Comparison of ENCODE assay signal across 14 cellular contexts in genomic region chr7:87199241-87199640, GRCh38. TPM values are rescaled to one million over a fixed set of nuclear protein-coding genes. Genes with fewer than 3 reads are reported as not detected.
DNase-seq lines count a peak whose midpoint lies in the region; ATAC-seq and TF ChIP-seq lines count a peak whose summit lies in the region.
"Had no signal": no experiment of that assay in that cellular context is flagged by ENCODE, and none has a peak within 500 bp of the region (broad histone marks: within the 10 kb centered on the region; RNA-seq: fewer than 3 reads in every experiment).

No MANE protein-coding gene starts in this region.

- H3K36me3 Mint-ChIP-seq in activated CD4-positive, alpha-beta T cell treated with anti-CD3 and anti-CD28 coated beads, Interleukin-2, amount 10 ng/mL, durations not matched to agents 24 days and 14 days (ENCODE audit: low read depth) = peaks cover 81% of the 10 kb centered on the region
- H3K36me3 Mint-ChIP-seq in CD8-positive, alpha-beta memory T cell = peaks cover 10 to 74% (median 19%) of the 10 kb centered on the region in 3 donors
- no peaks in the 10 kb centered on the region for H3K36me3 Mint-ChIP-seq in natural killer cell

- no peak overlapping the region for H3K4me3 ChIP-seq in CD8-positive, alpha-beta memory T cell (ENCODE audit: low read length)
- H3K4me3 ChIP-seq: A549, Peyer's patch, upper lobe of right lung had no signal

- no peak overlapping the region for H3K27ac ChIP-seq in CD8-positive, alpha-beta memory T cell (ENCODE audit: low read depth, low read length)
- H3K27ac ChIP-seq in angular gyrus (ENCODE audit: low read depth, low read length) = peak overlapping the region; percentile 14
- H3K27ac ChIP-seq: A549, C4-2B, Peyer's patch had no signal

- no peak overlapping the region for H3K4me3 Mint-ChIP-seq in activated CD4-positive, alpha-beta T cell treated with anti-CD3 and anti-CD28 coated beads, Interleukin-2, amount 10 ng/mL, durations not matched to agents 24 days and 14 days
- no peak overlapping the region for H3K4me3 Mint-ChIP-seq in CD8-positive, alpha-beta memory T cell
- no peak overlapping the region for H3K4me3 Mint-ChIP-seq in natural killer cell

- CTCF ChIA-PET in CD8-positive, alpha-beta memory T cell (lab: Charles Lee) = interaction anchor here (1.4 to 2.6 kb wide), 4 partner anchors 9 to 20 kb away, joined by 3 to 7 read pairs (median 5); partner anchors contain the start of gene TMEM243

- no peaks in the 10 kb centered on the region for H3K27me3 Mint-ChIP-seq in activated CD4-positive, alpha-beta T cell treated with anti-CD3 and anti-CD28 coated beads, Interleukin-2, amount 10 ng/mL, durations not matched to agents 24 days and 14 days
- H3K27me3 Mint-ChIP-seq in CD8-positive, alpha-beta memory T cell = no peaks in the 10 kb centered on the region
- H3K27me3 Mint-ChIP-seq in natural killer cell (ENCODE audit: low read depth in 2 of 2) = no peaks in the 10 kb centered on the region

- no peak for ATAC-seq in natural killer cell
- ATAC-seq in HG03342 (IDR thresholded peaks at IDR 0.05; ENCODE audit: unreplicated experiment) = no peak
- ATAC-seq in GM18909 (IDR thresholded peaks at IDR 0.05; ENCODE audit: poor library complexity, unreplicated experiment) = no peak
- ATAC-seq: A549 had no signal

- peaks cover 32% of the 10 kb centered on the region for H3K36me3 ChIP-seq in CD8-positive, alpha-beta memory T cell (ENCODE audit: insufficient read depth, low read length)

- H3K27ac Mint-ChIP-seq in activated CD4-positive, alpha-beta T cell treated with anti-CD3 and anti-CD28 coated beads, Interleukin-2, amount 10 ng/mL, durations not matched to agents 24 days and 14 days = no peak overlapping the region
- peak overlapping the region in 7 of 8 donors; percentile 41 to 82 (median 64) for H3K27ac Mint-ChIP-seq in CD8-positive, alpha-beta memory T cell
- peak overlapping the region; percentile 67 to 71 for H3K27ac Mint-ChIP-seq in natural killer cell

- peak; percentile 46 for DNase-seq in activated CD4-positive, alpha-beta T cell treated with anti-CD3 and anti-CD28 coated beads, Interleukin-2, amount 10 ng/mL, durations not matched to agents 24 days and 14 days
- DNase-seq in activated CD4-positive, alpha-beta T cell treated with anti-CD3 and anti-CD28 coated beads, Interleukin-2, amount 50 U/mL, for 48 hours = no peak
- DNase-seq in CD8-positive, alpha-beta memory T cell = no peak
- DNase-seq in natural killer cell (no peak), NCI-H1105 (lab: John Stamatoyannopoulos, UW) (no peak)
- DNase-seq: NCI-H1417; Peyer's patch; stimulated activated CD4-positive, alpha-beta T cell treated with anti-CD3 and anti-CD28 coated beads, Interleukin-12 subunit alpha, Interleukin-12 subunit beta, amount 100 ng/mL, for 4 hours; upper lobe of right lung had no signal

- H3K9me3 ChIP-seq in CD8-positive, alpha-beta memory T cell (ENCODE audit: low read length) = no peaks in the 10 kb centered on the region
- H3K9me3 ChIP-seq: Peyer's patch, upper lobe of right lung had no signal

- H3K4me1 Mint-ChIP-seq in activated CD4-positive, alpha-beta T cell treated with anti-CD3 and anti-CD28 coated beads, Interleukin-2, amount 10 ng/mL, durations not matched to agents 24 days and 14 days = peaks cover 20% of the 10 kb centered on the region
- H3K4me1 Mint-ChIP-seq in CD8-positive, alpha-beta memory T cell = peaks cover 55 to 75% (median 73%) of the 10 kb centered on the region in 3 donors
- H3K4me1 Mint-ChIP-seq in natural killer cell = peaks cover 44 to 48% of the 10 kb centered on the region in 2 donors

- POLR2A ChIA-PET in CD8-positive, alpha-beta memory T cell (lab: Charles Lee) = interaction anchor here (0.8 to 2.2 kb wide), 3 partner anchors 13 to 46 kb away, joined by 3 to 8 read pairs (median 5); partner anchors contain the start of genes DMTF1 and TMEM243

- H3K9me3 Mint-ChIP-seq in activated CD4-positive, alpha-beta T cell treated with anti-CD3 and anti-CD28 coated beads, Interleukin-2, amount 10 ng/mL, durations not matched to agents 24 days and 14 days = peaks cover 10% of the 10 kb centered on the region
- peaks cover 4 to 7% (median 5%) of the 10 kb centered on the region in 5 donors for H3K9me3 Mint-ChIP-seq in CD8-positive, alpha-beta memory T cell
- no peaks in the 10 kb centered on the region for H3K9me3 Mint-ChIP-seq in natural killer cell

- H3K4me1 ChIP-seq in CD8-positive, alpha-beta memory T cell (ENCODE audit: insufficient read depth, low read length) = peaks cover 40% of the 10 kb centered on the region
- H3K4me1 ChIP-seq: A549 had no signal

- intact Hi-C loops in activated CD4-positive, alpha-beta T cell treated with anti-CD3 and anti-CD28 coated beads, Interleukin-2, amount 10 ng/mL, durations not matched to agents 24 days and 14 days (cut with micrococcal nuclease) = loop anchor here (2.0 kb wide), 1 partner anchor 18 kb away; no protein-coding TSS in a partner anchor
- intact Hi-C loops in natural killer cell (cut with micrococcal nuclease) = no loop called here

- no peaks in the 10 kb centered on the region for H3K27me3 ChIP-seq in CD8-positive, alpha-beta memory T cell (ENCODE audit: insufficient read depth, low read length, poor library complexity, severe bottlenecking)
- H3K27me3 ChIP-seq: Peyer's patch, upper lobe of right lung had no signal

- no peak for TF ChIP-seq CTCF in natural killer cell (IDR thresholded peaks at IDR 0.05)

RNA-seq across cellular contexts. Expression of gene TMEM243, which starts 20.3 kb away (rescaled TPM):
- 46.1 and 48.0 TPM in 2 replicates for total RNA-seq in activated CD4-positive, alpha-beta T cell treated with anti-CD3 and anti-CD28 coated beads, Interleukin-2, amount 10 ng/mL, durations not matched to agents 24 days and 14 days
- total RNA-seq in CD8-positive, alpha-beta memory T cell = 10 to 100 TPM; 62.9 to 73.3 TPM
- 67.4 TPM for polyA plus RNA-seq in CD8-positive, alpha-beta memory T cell
- total RNA-seq in natural killer cell = 10 to 100 TPM; 52.5 to 61.8 (median 55.2) TPM

RNA-seq across cellular contexts. Expression of gene DMTF1, which starts 47.0 kb away (rescaled TPM):
- 95.7 and 102 TPM in 2 replicates for total RNA-seq in activated CD4-positive, alpha-beta T cell treated with anti-CD3 and anti-CD28 coated beads, Interleukin-2, amount 10 ng/mL, durations not matched to agents 24 days and 14 days
- 10 to 100 TPM; 68.2 to 69.0 TPM for total RNA-seq in CD8-positive, alpha-beta memory T cell
- polyA plus RNA-seq in CD8-positive, alpha-beta memory T cell = 33.5 TPM
- total RNA-seq in natural killer cell = 100 to 1,000 TPM; 154 to 178 (median 160) TPM
